Comparison of ENCODE assay signal across 16 cellular contexts in genomic region chrX:13212191-13212651, GRCh38.
DNase-seq lines count a peak whose midpoint lies in the region; ATAC-seq, FAIRE-seq and TF ChIP-seq lines count a peak whose summit lies in the region.
"Had no signal": no experiment of that assay in that cellular context is flagged by ENCODE, and none has a peak within 500 bp of the region (broad histone marks: within the 10 kb centered on the region; RNA-seq: fewer than 3 reads in every experiment).

No MANE protein-coding gene starts in this region.

- no peak for TF ChIP-seq POLR2A in endothelial cell of umbilical vein (IDR thresholded peaks at IDR 0.05; ENCODE audit: low read depth, low read length)

- no peak for TF ChIP-seq CTCF in D721Med (IDR thresholded peaks at IDR 0.05; ENCODE audit: insufficient read depth, missing control alignments)
- TF ChIP-seq CTCF in endothelial cell of umbilical vein (IDR thresholded peaks at IDR 0.05; ENCODE audit: extremely low read depth in 1 of 2, insufficient read depth in 1 of 2, low read depth in 1 of 2, low read length in 2 of 2), result no peak

- intact Hi-C loops in endothelial cell of umbilical vein (cut with micrococcal nuclease), result loop anchor here (1.0 to 2.0 kb wide), 8 partner anchors 12 to 276 kb away; no protein-coding TSS in a partner anchor

- no peaks in the 10 kb centered on the region for H3K36me3 ChIP-seq in endothelial cell of umbilical vein (ENCODE audit: control insufficient read depth in 2 of 2, extremely low read depth in 1 of 2, insufficient read depth in 2 of 2, low read length in 2 of 2)
- H3K36me3 ChIP-seq: BE2C, SJSA1 had no signal

- BruUV-seq in endothelial cell of umbilical vein (replicated peaks; lab: Mats Ljungman, UMichigan), result no TSS peak

- H3K79me2 ChIP-seq in endothelial cell of umbilical vein (ENCODE audit: control insufficient read depth, insufficient read depth, low read length), result no peaks in the 10 kb centered on the region

- DNase-seq in D721Med (ENCODE audit: insufficient read length, low spot score) (no peak), NCI-H69 (lab: John Stamatoyannopoulos, UW) (peak; percentile 12), endothelial cell of umbilical vein (ENCODE audit: low read depth, low spot score) (peak; percentile 82), myocyte (ENCODE audit: low read depth) (peak; percentile 28), NCI-H2171 (lab: John Stamatoyannopoulos, UW) (no peak), kidney glomerular epithelial cell (lab: John Stamatoyannopoulos, UW) (no peak)
- DNase-seq: activated naive CD8-positive, alpha-beta T cell treated with anti-CD3 and anti-CD28 coated beads, Interleukin-2, amount 50 U/mL, for 24 hours; BE2C; dorsolateral prefrontal cortex; NCI-H774; psoas muscle; stimulated activated CD4-positive, alpha-beta T cell treated with anti-CD3 and anti-CD28 coated beads, Interleukin-4, amount 100 ng/mL, for 4 hours had no signal

- no peaks in the 10 kb centered on the region for H3K9me1 ChIP-seq in endothelial cell of umbilical vein (replicated peaks; ENCODE audit: control insufficient read depth, extremely low read depth, insufficient read depth, low read length)

- no peaks in the 10 kb centered on the region for H3K9me3 ChIP-seq in endothelial cell of umbilical vein (replicated peaks; ENCODE audit: control insufficient read depth, insufficient read depth, low read length)
- H3K9me3 ChIP-seq: BE2C, SJSA1 had no signal

- H2AFZ ChIP-seq in endothelial cell of umbilical vein (ENCODE audit: low read depth, low read length), result peak overlapping the region; percentile 17

- CTCF ChIA-PET in endothelial cell of umbilical vein (lab: Charles Lee), result interaction anchor here (0.7 to 1.2 kb wide), 3 partner anchors 12 to 265 kb away, joined by 3 to 4 read pairs (median 3); no protein-coding TSS in a partner anchor

- no peaks in the 10 kb centered on the region for H4K20me1 ChIP-seq in endothelial cell of umbilical vein (replicated peaks; ENCODE audit: control insufficient read depth, extremely low read depth, insufficient read depth, low read length)

- H3K4me1 ChIP-seq in endothelial cell of umbilical vein (ENCODE audit: control insufficient read depth, extremely low read depth, insufficient read depth, low read length), result peaks cover 24% of the 10 kb centered on the region
- H3K4me1 ChIP-seq: BE2C, psoas muscle, SJSA1 had no signal

- H3K4me3 ChIP-seq in endothelial cell of umbilical vein (replicated peaks in 1 of 3; ENCODE audit: insufficient read depth in 1 of 3, low read depth in 1 of 3, low read length in 3 of 3), result no peak overlapping the region
- H3K4me3 ChIP-seq: dorsolateral prefrontal cortex, psoas muscle, SJSA1 had no signal

- ATAC-seq in HG03097 (IDR thresholded peaks at IDR 0.05; ENCODE audit: low FRiP score, unreplicated experiment) (no peak), HG02970 (IDR thresholded peaks at IDR 0.05; ENCODE audit: low FRiP score, unreplicated experiment) (no peak)
- ATAC-seq: activated naive CD8-positive, alpha-beta T cell treated with anti-CD3 and anti-CD28 coated beads, Interleukin-2, amount 50 U/mL, for 24 hours; psoas muscle had no signal

- POLR2A ChIA-PET in endothelial cell of umbilical vein (lab: Charles Lee), result interaction anchor here (0.6 kb wide), 1 partner anchor 124 kb away, joined by 3 read pairs; no protein-coding TSS in a partner anchor

- H3K9ac ChIP-seq in endothelial cell of umbilical vein (replicated peaks; ENCODE audit: extremely low read depth, insufficient read depth, low read length), result peak overlapping the region; percentile 50

- H3K4me2 ChIP-seq in endothelial cell of umbilical vein (ENCODE audit: insufficient read depth, low read length), result peak overlapping the region; percentile 52

- dilution Hi-C loops in endothelial cell of umbilical vein (cut with MboI; ENCODE audit: extremely low pct_ligation_motif_present, low sequenced_read_pairs), result no loop called here

- peak overlapping the region; percentile 63 for H3K27ac ChIP-seq in endothelial cell of umbilical vein (ENCODE audit: insufficient read depth, low read depth, low read length)
- H3K27ac ChIP-seq: dorsolateral prefrontal cortex, psoas muscle, SJSA1 had no signal

- FAIRE-seq in D721Med (lab: Jason Lieb, UNC) (peak; percentile 88), endothelial cell of umbilical vein (lab: Jason Lieb, UNC) (peak; percentile 94)
- FAIRE-seq: G401.6 had no signal

- H3K27me3 ChIP-seq in endothelial cell of umbilical vein (ENCODE audit: control insufficient read depth in 2 of 2, insufficient read depth in 2 of 2, low read length in 2 of 2), result no peaks in the 10 kb centered on the region
- H3K27me3 ChIP-seq: BE2C, SJSA1 had no signal

TF ChIP-seq in endothelial cell of umbilical vein, 7 proteins besides CTCF, POLR2A, EP300 and RAD21:
- TF ChIP-seq MYC (IDR thresholded peaks at IDR 0.05; ENCODE audit: low read depth, low read length) (no peak), JUN (IDR thresholded peaks at IDR 0.05; ENCODE audit: borderline replicate concordance, insufficient read depth, insufficient read length, low read depth) (peak; percentile 15), EZH2 (IDR thresholded peaks at IDR 0.05; ENCODE audit: borderline replicate concordance, low read depth, low read length, severe bottlenecking) (no peak), FOS (IDR thresholded peaks at IDR 0.05; ENCODE audit: borderline replicate concordance, insufficient read depth, low read length) (peak; percentile 15), POLR2AphosphoS5 (IDR thresholded peaks at IDR 0.05; ENCODE audit: insufficient read depth, low read depth, low read length) (peak; percentile 17), GATA2 (IDR thresholded peaks at IDR 0.05; ENCODE audit: insufficient read depth, insufficient read length, low read depth, low read length) (peak; percentile 94)
- TF ChIP-seq, protein P1, sequence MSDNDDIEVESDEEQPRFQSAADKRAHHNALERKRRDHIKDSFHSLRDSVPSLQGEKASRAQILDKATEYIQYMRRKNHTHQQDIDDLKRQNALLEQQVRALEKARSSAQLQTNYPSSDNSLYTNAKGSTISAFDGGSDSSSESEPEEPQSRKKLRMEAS (IDR thresholded peaks at IDR 0.05; ENCODE audit: insufficient read depth, insufficient read length), result no peak

Comparison
In these comparisons a context has a peak if more than half of its experiments do, and no peak if none do; other contexts are left out.
1. DNase-seq: peak in NCI-H69 (single experiment), endothelial cell of umbilical vein (single experiment) and myocyte (single experiment); none in D721Med (single experiment), NCI-H2171 (single experiment) and kidney glomerular epithelial cell (single experiment).